Comparison of ENCODE assay signal across 18 cellular contexts in the genomic region with DNA sequence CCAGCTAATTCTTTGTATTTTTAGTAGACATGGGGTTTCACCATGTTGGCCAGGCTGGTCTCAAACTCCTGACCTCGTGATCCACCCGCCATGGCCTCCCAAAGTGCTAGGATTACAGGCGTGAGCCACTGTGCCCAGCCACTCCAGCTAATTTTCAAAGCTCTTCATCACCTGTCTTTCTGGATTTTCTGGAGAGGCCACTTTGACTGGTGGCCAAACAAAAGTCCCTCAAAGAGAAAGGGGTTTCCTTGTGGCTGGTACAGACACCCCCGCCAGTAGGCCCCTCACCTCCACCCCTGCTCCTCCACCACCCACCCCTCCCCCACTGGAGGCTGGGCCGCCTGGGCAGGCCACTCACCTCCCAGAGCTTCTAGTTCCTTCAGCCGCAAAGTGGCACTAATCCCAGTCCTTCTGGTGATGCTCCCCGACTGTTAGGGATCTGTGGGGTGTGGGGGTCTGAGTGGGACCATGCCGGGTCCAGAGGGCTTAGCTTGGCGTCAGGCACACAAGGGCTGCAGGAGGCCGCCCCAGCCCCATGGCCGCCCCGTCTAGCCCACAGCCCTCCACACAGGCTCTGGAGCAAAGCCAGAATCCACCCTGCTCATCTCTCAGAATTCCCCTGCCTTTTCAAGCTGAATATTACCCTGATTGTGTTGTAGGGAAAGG.
"Had no signal": no experiment of that assay in that cellular context is flagged by ENCODE, and none has a peak within 500 bp of the region (broad histone marks: within the 10 kb centered on the region; RNA-seq: fewer than 3 reads in every experiment).

No MANE protein-coding gene starts in this region.

- DNase-seq: activated B cell treated with CpG ODN at 0.5 μM for 24 hours; activated CD4-positive, alpha-beta memory T cell treated with anti-CD3 and anti-CD28 coated beads for 36 hours; activated CD4-positive, alpha-beta T cell treated with anti-CD3 and anti-CD28 coated beads for 4 hours; activated naive CD8-positive, alpha-beta T cell treated with anti-CD3 and anti-CD28 coated beads for 36 hours; amniotic stem cell; caudate nucleus; endodermal cell; foreskin keratinocyte; hippocampal formation; left colon; lower lobe of right lung; nephron progenitor cell; stimulated activated CD4-positive, alpha-beta T cell treated with anti-CD3 and anti-CD28 coated beads, Interleukin-12 subunit alpha, Interleukin-12 subunit beta, amount 100 ng/mL, for 4 hours; stimulated activated CD4-positive, alpha-beta T cell treated with anti-CD3 and anti-CD28 coated beads, Interleukin-1b, Interleukin-23, amount 100 ng/mL, for 48 hours; stimulated activated CD8-positive, alpha-beta memory T cell treated with anti-CD3 and anti-CD28 coated beads, Interleukin-4, amount 100 ng/mL, for 48 hours; stimulated activated naive CD4-positive, alpha-beta T cell had no signal

- H3K27ac ChIP-seq: epithelial cell of prostate, foreskin keratinocyte, lower lobe of right lung had no signal

- H3K27me3 ChIP-seq: foreskin keratinocyte had no signal

- H3K4me1 ChIP-seq: lower lobe of right lung had no signal

- H3K4me3 ChIP-seq: lower lobe of right lung had no signal

- ATAC-seq: foreskin keratinocyte, left colon had no signal

- H3K36me3 ChIP-seq: lower lobe of right lung had no signal

- FAIRE-seq: islet of Langerhans had no signal
